Comparison of ENCODE assay signal across 1 cellular context in the genomic region with DNA sequence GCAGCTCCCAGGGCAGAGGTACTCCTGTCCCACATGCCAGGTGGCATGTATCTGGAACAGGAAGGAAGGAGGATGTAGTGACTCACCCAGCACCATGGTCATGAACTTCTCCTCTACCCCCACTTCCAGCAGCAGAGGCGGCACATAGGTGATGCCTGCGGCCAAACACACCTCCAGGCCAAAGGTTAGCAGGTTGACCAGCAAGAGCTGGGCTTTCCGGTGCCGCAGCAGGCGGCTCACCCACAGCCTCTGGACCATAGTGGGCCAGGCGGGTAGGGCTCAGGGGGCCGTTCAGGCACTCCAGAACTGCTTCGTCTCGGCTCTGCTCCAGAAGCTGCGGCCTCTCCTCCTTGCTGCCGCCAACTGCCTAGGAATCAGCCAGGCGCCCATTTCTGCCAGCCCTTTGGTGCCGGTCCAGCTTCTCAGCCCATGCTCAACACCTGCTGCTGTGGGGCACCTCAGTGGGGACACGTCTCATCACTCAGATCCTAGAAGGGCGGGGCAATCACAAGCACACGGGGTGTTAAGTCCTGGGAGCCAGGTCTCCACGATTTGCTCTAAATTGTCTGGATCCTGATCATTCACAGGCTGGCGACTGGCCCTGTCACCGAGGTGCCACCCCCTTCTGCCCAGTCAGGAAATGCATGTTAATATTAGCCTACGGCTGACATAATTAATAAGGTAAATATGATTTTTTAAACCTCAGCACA.
TF ChIP-seq lines count a peak whose summit lies in the region.

No MANE protein-coding gene starts in this region.

TF ChIP-seq in IMR-90, 13 proteins besides CTCF, POLR2A, EP300 and RAD21 (continued from another document):
- TF ChIP-seq ELK1 (IDR thresholded peaks at IDR 0.05; ENCODE audit: borderline replicate concordance, low read depth, low read length): no peak
